14 cellular contexts compared by ENCODE assay signal in the genomic region with DNA sequence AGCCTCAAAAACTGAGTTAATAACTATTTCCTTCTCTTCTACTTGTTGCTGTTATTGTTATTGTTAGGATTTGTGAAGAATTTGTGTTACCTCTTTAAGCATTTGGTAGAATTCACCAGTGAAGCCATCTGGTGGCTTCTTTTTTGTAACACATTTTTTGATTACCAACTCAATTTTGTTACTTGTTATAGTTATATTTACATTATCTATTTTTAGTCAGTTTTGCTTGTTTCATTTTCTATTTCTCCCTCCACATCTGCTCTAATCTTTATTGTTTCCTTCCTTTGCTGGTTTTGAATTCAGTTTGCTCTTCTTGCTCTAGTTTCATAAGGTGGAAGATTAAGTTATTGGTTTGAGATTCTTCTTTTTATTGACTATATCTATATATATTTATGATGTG. TPM values are rescaled to one million over a fixed set of nuclear protein-coding genes. Genes with fewer than 3 reads are reported as not detected.
DNase-seq lines count a peak whose midpoint lies in the region; ATAC-seq, FAIRE-seq and TF ChIP-seq lines count a peak whose summit lies in the region.
"Had no signal": no experiment of that assay in that cellular context is flagged by ENCODE, and none has a peak within 500 bp of the region (broad histone marks: within the 10 kb centered on the region; RNA-seq: fewer than 3 reads in every experiment).

No MANE protein-coding gene starts in this region.

- DNase-seq in GM06990 (ENCODE audit: extremely low read depth, insufficient read length) (no peak), NAMALWA (ENCODE audit: low spot score) (peak; percentile 87), H1 (ENCODE audit: low read depth in 1 of 2, low spot score in 2 of 2) (no peak), NCI-H1105 (lab: John Stamatoyannopoulos, UW) (no peak), HFFc6 (no peak), KG1 (lab: John Stamatoyannopoulos, UW) (no peak)
- DNase-seq: Calu3, tibial artery had no signal

- peaks cover 1% of the 10 kb centered on the region; the same call in 1 of the 2 replicates for H3K23me2 ChIP-seq in H1 (ENCODE audit: low read depth, low read length)

- H2BK5ac ChIP-seq in H1 (ENCODE audit: low read depth, low read length) = no peak overlapping the region

- H3K4ac ChIP-seq in H1 (replicated peaks; ENCODE audit: insufficient read length, low read depth, low read length) = no peak overlapping the region

- H2BK12ac ChIP-seq in H1 (ENCODE audit: low read depth, low read length) = no peak overlapping the region

- H3K27ac ChIP-seq in H1 (ENCODE audit: low read depth, low read length) = no peak overlapping the region
- H3K27ac ChIP-seq: tibial artery had no signal

- no peak overlapping the region for H4K91ac ChIP-seq in H1 (replicated peaks; ENCODE audit: insufficient read length, low read length)

- H2BK120ac ChIP-seq in H1 (replicated peaks; ENCODE audit: low read depth, low read length) = no peak overlapping the region

- no peak overlapping the region for H3K18ac ChIP-seq in H1 (ENCODE audit: extremely low read depth, low read length)

- TF ChIP-seq EP300 in H1 (IDR thresholded peaks at IDR 0.05; ENCODE audit: borderline replicate concordance in 1 of 2, low read depth in 2 of 2, low read length in 2 of 2) = no peak

- TF ChIP-seq CTCF in GM06990 (IDR thresholded peaks at IDR 0.05; ENCODE audit: insufficient read depth, low read length, poor library complexity, severe bottlenecking) (no peak), H1 (IDR thresholded peaks at IDR 0.05; ENCODE audit: control extremely low read depth in 1 of 3, insufficient read depth in 1 of 3, low read depth in 1 of 3, low read length in 3 of 3) (no peak), HFFc6 (IDR thresholded peaks at IDR 0.05) (no peak)

- peak; percentile 40 for ATAC-seq in GM21390 (IDR thresholded peaks at IDR 0.05; ENCODE audit: unreplicated experiment)
- no peak for ATAC-seq in esophagus mucosa

- no peak overlapping the region for H3K14ac ChIP-seq in H1 (ENCODE audit: insufficient read length)

- no peaks in the 10 kb centered on the region; the same call in 1 of the 2 replicates for H3K79me1 ChIP-seq in H1 (ENCODE audit: low read depth, low read length)

- no peaks in the 10 kb centered on the region for H3K79me2 ChIP-seq in H1 (ENCODE audit: control insufficient read depth in 1 of 2, insufficient read depth in 2 of 2, low read length in 2 of 2)

- no peak overlapping the region for H2BK15ac ChIP-seq in H1 (ENCODE audit: low read length)

- no peak overlapping the region for H3K56ac ChIP-seq in H1 (replicated peaks; ENCODE audit: insufficient read length, low read depth, low read length)

- peaks cover 14% of the 10 kb centered on the region for H3K4me1 Mint-ChIP-seq in HFFc6 (ENCODE audit: low read depth)

- no peak for FAIRE-seq in H1 (lab: Jason Lieb, UNC)

- no peak overlapping the region for H3K4me2 ChIP-seq in H1 (ENCODE audit: insufficient read depth in 1 of 2, low read depth in 2 of 2, low read length in 2 of 2)

- peak overlapping the region; percentile 55 for H4K5ac ChIP-seq in H1 (ENCODE audit: insufficient read length, low read depth, low read length)

- H3K9me3 ChIP-seq in H1 (ENCODE audit: insufficient read depth in 2 of 2, low read depth in 1 of 2, low read length in 1 of 2) = no peaks in the 10 kb centered on the region; a peak in 1 of 4 replicates
- H3K9me3 ChIP-seq: tibial artery had no signal

- peaks cover 4 to 13% (median 7%) of the 10 kb centered on the region in 4 experiments for H3K4me1 ChIP-seq in H1 (replicated peaks in 1 of 4; ENCODE audit: control insufficient read depth in 3 of 4, insufficient read depth in 4 of 4, low read length in 3 of 4)

- H4K20me1 ChIP-seq in H1 (replicated peaks in 1 of 2; ENCODE audit: control insufficient read depth in 1 of 2, insufficient read depth in 2 of 2, low read length in 2 of 2) = no peaks in the 10 kb centered on the region

- TF ChIP-seq RAD21 in H1 (IDR thresholded peaks at IDR 0.05 in 1 of 2, conservative IDR thresholded peaks at IDR 0.05 in 1 of 2; ENCODE audit: low read depth in 2 of 2, low read length in 2 of 2) = no peak

- H3K27ac Mint-ChIP-seq in HFFc6 = no peak overlapping the region
- H3K27ac Mint-ChIP-seq: dendritic cell treated with granulocyte-macrophage colony-stimulating factor and Interleukin-4, amounts not matched to agents 40 ng/mL and 50 ng/mL, for 4 days; progenitor cell of endocrine pancreas had no signal

- no peaks in the 10 kb centered on the region for H3K9me3 Mint-ChIP-seq in HFFc6
- H3K9me3 Mint-ChIP-seq: dendritic cell treated with granulocyte-macrophage colony-stimulating factor and Interleukin-4, amounts not matched to agents 40 ng/mL and 50 ng/mL, for 4 days had no signal

- H3K27me3 Mint-ChIP-seq in HFFc6 (ENCODE audit: insufficient read depth) = peaks cover 5% of the 10 kb centered on the region
- H3K27me3 Mint-ChIP-seq: dendritic cell treated with granulocyte-macrophage colony-stimulating factor and Interleukin-4, amounts not matched to agents 40 ng/mL and 50 ng/mL, for 4 days; progenitor cell of endocrine pancreas had no signal

- no peak overlapping the region for H3K4me3 Mint-ChIP-seq in HFFc6
- H3K4me3 Mint-ChIP-seq: dendritic cell treated with granulocyte-macrophage colony-stimulating factor and Interleukin-4, amounts not matched to agents 40 ng/mL and 50 ng/mL, for 4 days had no signal

- TF ChIP-seq POLR2A in H1 (IDR thresholded peaks at IDR 0.05; ENCODE audit: control extremely low read depth in 1 of 2, low read depth in 2 of 2, low read length in 2 of 2) = no peak

- H2AFZ ChIP-seq in H1 (ENCODE audit: low read length) = no peak overlapping the region

- no peak overlapping the region for H2BK20ac ChIP-seq in H1 (ENCODE audit: low read length)

- H3K27me3 ChIP-seq in GM06990 (replicated peaks; ENCODE audit: control insufficient read depth, insufficient read depth, low read length) (no peaks in the 10 kb centered on the region), H1 (replicated peaks in 1 of 4; ENCODE audit: control insufficient read depth in 3 of 4, extremely low read depth in 1 of 4, insufficient read depth in 3 of 4, low read length in 3 of 4) (no peaks in the 10 kb centered on the region)
- H3K27me3 ChIP-seq: tibial artery had no signal

- CTCF ChIA-PET in H1 (lab: Charles Lee; ENCODE audit: partially characterized antibody) = no interaction called here

- H4K8ac ChIP-seq in H1 (ENCODE audit: extremely low read depth, insufficient read depth, low read length) = no peak overlapping the region

- POLR2A ChIA-PET in H1 (lab: Charles Lee; ENCODE audit: partially characterized antibody) = no interaction called here

- no peak overlapping the region for H3K23ac ChIP-seq in H1 (ENCODE audit: insufficient read length)

- H3K36me3 ChIP-seq in GM06990 (ENCODE audit: control insufficient read depth, insufficient read depth, low read length) (no peaks in the 10 kb centered on the region), H1 (ENCODE audit: control insufficient read depth in 2 of 4, insufficient read depth in 4 of 4, low read length in 3 of 4) (peaks cover 0 to 2% (median 0%) of the 10 kb centered on the region in 4 experiments; a peak in 1 of 8 replicates)
- H3K36me3 ChIP-seq: tibial artery had no signal

- H3K4me3 ChIP-seq in GM06990 (replicated peaks; ENCODE audit: low read depth, low read length) (peak overlapping the region; percentile 13), H1 (ENCODE audit: extremely low read depth in 1 of 4, insufficient read depth in 2 of 4, low read depth in 3 of 4, low read length in 4 of 4) (no peak overlapping the region)
- H3K4me3 ChIP-seq: lung, tibial artery had no signal

- H3K9ac ChIP-seq in H1 (replicated peaks in 1 of 4; ENCODE audit: extremely low read depth in 1 of 4, low read depth in 3 of 4, low read length in 3 of 4) = no peak overlapping the region

- H3K36me3 Mint-ChIP-seq in HFFc6 (ENCODE audit: low read depth) = no peaks in the 10 kb centered on the region

- H2AK5ac ChIP-seq in H1 (ENCODE audit: low read depth, low read length) = no peak overlapping the region

TF ChIP-seq in H1, 55 proteins besides CTCF, POLR2A, EP300 and RAD21 (continues in another document):
- TF ChIP-seq POLR2AphosphoS5 (IDR thresholded peaks at IDR 0.05; ENCODE audit: low read depth, low read length) (no peak), EZH2 (IDR thresholded peaks at IDR 0.05; ENCODE audit: low read depth, low read length, severe bottlenecking) (no peak), CTBP2 (IDR thresholded peaks at IDR 0.05; ENCODE audit: borderline replicate concordance, insufficient read depth, insufficient read length, low read length) (no peak), RNF2 (IDR thresholded peaks at IDR 0.05; ENCODE audit: borderline replicate concordance, low read depth, low read length, missing control alignments, poor library complexity, severe bottlenecking) (no peak), CHD1 (IDR thresholded peaks at IDR 0.05; ENCODE audit: low read depth, low read length) (no peak), NRF1 (IDR thresholded peaks at IDR 0.05; ENCODE audit: low read depth, low read length) (no peak), RBBP5 (IDR thresholded peaks at IDR 0.05; ENCODE audit: borderline replicate concordance, low read depth, low read length) (no peak), KDM1A (IDR thresholded peaks at IDR 0.05; ENCODE audit: borderline replicate concordance, low read length) (no peak)

RNA-seq across cellular contexts. Expression of gene SLC9C1, which starts 3.7 kb away (rescaled TPM):
- total RNA-seq in H1 (2021; fragmentation: NEBNext Ultra II Directional; extraction: Animal tissue kit (Norgen Biotek cat#: 25700)) = 0.24 and 1.1 TPM in 2 replicates
- 0.06 and 0.15 TPM in 2 replicates for polyA plus RNA-seq in H1 (2011; rRNA removed)
- not detected for polyA plus RNA-seq in H1 (2011; cell fraction: cytosol; rRNA removed)
- polyA plus RNA-seq in H1 (2011; cell fraction: nucleus; rRNA removed) = 0.20 TPM
- polyA plus RNA-seq in H1 (2012, experiment 1 of 2) = 0.12 TPM in 1 of 4 replicates, not detected in the others
- not detected for polyA plus RNA-seq in H1 (2012, experiment 2 of 2)
- polyA plus RNA-seq in H1 (2013, experiment 1 of 2) = 0.12 TPM
- polyA plus RNA-seq in H1 (2013, experiment 2 of 2) = 0.13 TPM
- polyA minus RNA-seq in H1 (2011; rRNA and poly(A)+ RNA removed) = 0.20 and 0.41 TPM in 2 replicates
- not detected for polyA minus RNA-seq in H1 (2011; cell fraction: cytosol; rRNA and poly(A)+ RNA removed)
- 1.5 TPM for polyA minus RNA-seq in H1 (2011; cell fraction: nucleus; rRNA and poly(A)+ RNA removed)
- not detected for total RNA-seq in esophagus mucosa
- not detected for total RNA-seq in HFFc6 (2021; fragmentation: NEBNext Ultra II Directional; extraction: Animal tissue kit (Norgen Biotek cat#: 25700))
- total RNA-seq: Calu3, glomerular endothelial cell had no signal
- polyA plus RNA-seq: lung had no signal

RNA-seq across cellular contexts. Expression of gene CD200, which starts 35.2 kb away (rescaled TPM):
- 50.2 and 51.9 TPM in 2 replicates for total RNA-seq in H1 (2021; fragmentation: NEBNext Ultra II Directional; extraction: Animal tissue kit (Norgen Biotek cat#: 25700))
- polyA plus RNA-seq in H1 (2011; rRNA removed) = 25.0 and 45.8 TPM in 2 replicates
- polyA plus RNA-seq in H1 (2011; cell fraction: cytosol; rRNA removed) = 39.3 TPM
- polyA plus RNA-seq in H1 (2011; cell fraction: nucleus; rRNA removed) = 24.9 TPM
- polyA plus RNA-seq in H1 (2012, experiment 1 of 2) = 46.2 to 51.4 TPM (median 49.5 TPM) in 4 replicates
- 7.0 TPM for polyA plus RNA-seq in H1 (2012, experiment 2 of 2)
- polyA plus RNA-seq in H1 (2013, experiment 1 of 2) = 104 TPM
- 109 TPM for polyA plus RNA-seq in H1 (2013, experiment 2 of 2)
- 41.9 and 57.4 TPM in 2 replicates for polyA minus RNA-seq in H1 (2011; rRNA and poly(A)+ RNA removed)
- 19.0 TPM for polyA minus RNA-seq in H1 (2011; cell fraction: cytosol; rRNA and poly(A)+ RNA removed)
- polyA minus RNA-seq in H1 (2011; cell fraction: nucleus; rRNA and poly(A)+ RNA removed) = 38.7 TPM
- 1.1 TPM for total RNA-seq in esophagus mucosa
- total RNA-seq in HFFc6 (2021; fragmentation: NEBNext Ultra II Directional; extraction: Animal tissue kit (Norgen Biotek cat#: 25700)) = not detected
- total RNA-seq: Calu3 had no signal

Comparison
In these comparisons a context has a peak if more than half of its experiments do, and no peak if none do; other contexts are left out.
1. RNA of gene CD200, which starts 35.2 kb away (total RNA-seq): 50.2 to 51.9 TPM in H1; 1.1 TPM in esophagus mucosa (single experiment) and not detected in HFFc6; every median in the first group is over 10 times any median in the second.